Comparison of ENCODE assay signal across 8 cellular contexts in genomic region chr16:27374794-27375499, GRCh38. TPM values are rescaled to one million over a fixed set of nuclear protein-coding genes. Genes with fewer than 3 reads are reported as not detected.
DNase-seq lines count a peak whose midpoint lies in the region; ATAC-seq and TF ChIP-seq lines count a peak whose summit lies in the region.

No MANE protein-coding gene starts in this region.

- H3K9me3 ChIP-seq in uterus: no peaks in the 10 kb centered on the region

- DNase-seq in AG09319 (ENCODE audit: extremely low read depth, low read depth) (no peak), NCI-H526 treated with DMSO at 0.1 percent for 48 hours (lab: John Stamatoyannopoulos, UW) (peak; percentile 30), fibroblast of pulmonary artery (ENCODE audit: low read depth) (peak; percentile 83), nephron progenitor cell (peak; percentile 82), uterus (peak; percentile 62 to 69)
- DNase-seq in activated CD8-positive, alpha-beta memory T cell treated with anti-CD3 and anti-CD28 coated beads, Interleukin-2, amount 50 U/mL, for 4 hours: peak; percentile 60

- no peaks in the 10 kb centered on the region for H3K36me3 ChIP-seq in uterus

- no peak overlapping the region for H3K4me3 Mint-ChIP-seq in nephron progenitor cell

- TF ChIP-seq POLR2A in uterus (IDR thresholded peaks at IDR 0.05): no peak

- H3K36me3 Mint-ChIP-seq in nephron progenitor cell (ENCODE audit: low read depth): no peaks in the 10 kb centered on the region

- peaks cover 6% of the 10 kb centered on the region for H3K27me3 Mint-ChIP-seq in nephron progenitor cell (ENCODE audit: low read depth, poor library complexity)

- ATAC-seq in GM18498 (IDR thresholded peaks at IDR 0.05; ENCODE audit: unreplicated experiment): peak; percentile 62
- ATAC-seq in HG03066 (IDR thresholded peaks at IDR 0.05; ENCODE audit: low read depth, unreplicated experiment): peak; percentile 40

- TF ChIP-seq CTCF in AG09319 (IDR thresholded peaks at IDR 0.05; ENCODE audit: low read depth, low read length): peak; percentile 44
- TF ChIP-seq CTCF in fibroblast of pulmonary artery (IDR thresholded peaks at IDR 0.05; ENCODE audit: low read length, missing control alignments): peak; percentile 61
- TF ChIP-seq CTCF in nephron progenitor cell (IDR thresholded peaks at IDR 0.05): peak; percentile 55
- peak; percentile 32 to 53 (median 44) for TF ChIP-seq CTCF in uterus (IDR thresholded peaks at IDR 0.05)

- H3K4me1 Mint-ChIP-seq in nephron progenitor cell: no peaks in the 10 kb centered on the region

- H3K4me1 ChIP-seq in uterus: no peaks in the 10 kb centered on the region

- H3K27ac Mint-ChIP-seq in nephron progenitor cell: no peak overlapping the region

- H3K9me3 Mint-ChIP-seq in nephron progenitor cell: peaks cover 3% of the 10 kb centered on the region

- H3K27ac ChIP-seq in uterus: peak overlapping the region in 1 of 2 donors; percentile 17

- no peaks in the 10 kb centered on the region for H3K27me3 ChIP-seq in uterus

- no peak overlapping the region for H3K4me3 ChIP-seq in fibroblast of pulmonary artery (replicated peaks; ENCODE audit: low read depth, low read length)
- H3K4me3 ChIP-seq in uterus: no peak overlapping the region

- intact Hi-C loops in uterus (cut with DNase I; ENCODE audit: low total_unique reads): loop anchor here (10.0 kb wide), 1 partner anchor 180 kb away; no protein-coding TSS in a partner anchor

RNA-seq across cellular contexts. Expression of gene IL21R, which starts 27.0 kb away (rescaled TPM):
- total RNA-seq in uterus: under 1 TPM in 2 of 4 donors, not detected in 2; 0.21 to 0.46 TPM
